ENCODE assay signal across 9 cellular contexts in the genomic region with DNA sequence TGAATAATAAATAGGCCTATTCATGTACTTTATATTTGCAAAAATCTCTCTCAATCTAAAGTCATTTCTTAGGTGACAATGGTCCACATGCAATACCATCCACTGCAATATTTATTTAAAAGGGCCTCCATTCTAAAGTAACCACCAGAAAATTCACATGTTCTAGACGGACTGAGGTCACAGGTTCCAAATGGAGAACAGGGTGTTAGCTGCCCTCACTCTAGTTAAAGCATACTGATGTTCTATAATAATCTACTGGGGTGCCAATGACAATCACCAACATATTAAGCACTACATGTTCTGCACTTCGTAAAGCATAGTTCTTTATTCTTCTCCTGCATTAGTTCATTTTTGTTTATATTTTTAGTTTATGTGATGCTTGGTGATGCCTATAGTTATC. TPM values are rescaled to one million over a fixed set of nuclear protein-coding genes. Genes with fewer than 3 reads are reported as not detected.
DNase-seq lines count a peak whose midpoint lies in the region; ATAC-seq and TF ChIP-seq lines count a peak whose summit lies in the region.
"Had no signal": no experiment of that assay in that cellular context is flagged by ENCODE, and none has a peak within 500 bp of the region (broad histone marks: within the 10 kb centered on the region; RNA-seq: fewer than 3 reads in every experiment).

No MANE protein-coding gene starts in this region.

- no peaks in the 10 kb centered on the region for H3K9me2 ChIP-seq in OCI-LY1 (ENCODE audit: low read depth, low read length)

- no peaks in the 10 kb centered on the region for H3F3A ChIP-seq in OCI-LY1 (ENCODE audit: insufficient read depth, low read length)

- peak overlapping the region; percentile 23; the same call in 1 of the 2 replicates for H3K27ac ChIP-seq in DND-41 (ENCODE audit: low read length)
- no peak overlapping the region for H3K27ac ChIP-seq in OCI-LY1 (ENCODE audit: low read depth, low read length, poor library complexity, severe bottlenecking)
- no peak overlapping the region for H3K27ac ChIP-seq in ectodermal cell (ENCODE audit: insufficient read depth, low read depth, low read length, poor library complexity, severe bottlenecking)

- H4K20me1 ChIP-seq in DND-41 (ENCODE audit: insufficient read depth, low read length), result peaks cover 40% of the 10 kb centered on the region
- no peaks in the 10 kb centered on the region for H4K20me1 ChIP-seq in OCI-LY1 (ENCODE audit: insufficient read depth, low read length)

- ATAC-seq in DND-41 (ENCODE audit: insufficient read depth, low read depth), result no peak

- peak overlapping the region; percentile 75 for H3K9ac ChIP-seq in DND-41 (ENCODE audit: low read depth, low read length)
- H3K9ac ChIP-seq in OCI-LY1 (ENCODE audit: low read length), result peak overlapping the region; percentile 100

- H3K27me3 ChIP-seq in DND-41 (ENCODE audit: insufficient read depth, low read length, poor library complexity) (no peaks in the 10 kb centered on the region), OCI-LY1 (ENCODE audit: insufficient read depth, low read length) (no peaks in the 10 kb centered on the region), ectodermal cell (ENCODE audit: control insufficient read depth, insufficient read depth, low read length, poor library complexity, severe bottlenecking) (no peaks in the 10 kb centered on the region), neuron (ENCODE audit: insufficient read depth, low read length) (no peaks in the 10 kb centered on the region)

- TF ChIP-seq CTCF in DND-41 (IDR thresholded peaks at IDR 0.05; ENCODE audit: borderline replicate concordance, extremely low read depth, low read length, poor library complexity, severe bottlenecking) (no peak), OCI-LY1 (IDR thresholded peaks at IDR 0.05; ENCODE audit: low read length) (no peak)

- H2AFZ ChIP-seq in DND-41 (ENCODE audit: low read depth, low read length), result no peak overlapping the region
- H2AFZ ChIP-seq in OCI-LY1 (ENCODE audit: low read length), result no peak overlapping the region
- no peak overlapping the region for H2AFZ ChIP-seq in neuron (ENCODE audit: low read depth, low read length)

- H3K36me3 ChIP-seq in DND-41 (ENCODE audit: insufficient read depth, low read length) (peaks cover 30% of the 10 kb centered on the region), OCI-LY1 (ENCODE audit: insufficient read depth, low read length) (peaks cover 15% of the 10 kb centered on the region), ectodermal cell (ENCODE audit: control insufficient read depth, insufficient read depth, low read length) (peaks cover 5% of the 10 kb centered on the region), neuron (ENCODE audit: insufficient read depth, low read length) (peaks cover 15% of the 10 kb centered on the region)

- H3K4me1 ChIP-seq in DND-41 (ENCODE audit: insufficient read depth, low read length) (peaks cover 66% of the 10 kb centered on the region), OCI-LY1 (ENCODE audit: insufficient read depth, low read length, severe bottlenecking) (peaks cover 33% of the 10 kb centered on the region), ectodermal cell (ENCODE audit: control insufficient read depth, insufficient read depth, low read length) (peaks cover 6% of the 10 kb centered on the region), neuron (ENCODE audit: insufficient read depth, low read length) (peaks cover 15% of the 10 kb centered on the region)

- H3K9me3 ChIP-seq in DND-41 (ENCODE audit: insufficient read depth, low read length, severe bottlenecking), result no peaks in the 10 kb centered on the region
- H3K9me3 ChIP-seq in OCI-LY1 (ENCODE audit: low read length), result no peaks in the 10 kb centered on the region
- H3K9me3 ChIP-seq in ectodermal cell (ENCODE audit: control insufficient read depth, low read length), result no peaks in the 10 kb centered on the region
- no peaks in the 10 kb centered on the region for H3K9me3 ChIP-seq in neuron (ENCODE audit: low read length)

- peak overlapping the region; percentile 82 for H3K4me2 ChIP-seq in DND-41 (ENCODE audit: insufficient read depth, low read length)
- peak overlapping the region; percentile 78 for H3K4me2 ChIP-seq in OCI-LY1 (ENCODE audit: low read length)

- peak overlapping the region; percentile 67 to 79; a peak in 3 of 4 replicates for H3K4me3 ChIP-seq in DND-41 (ENCODE audit: low read depth in 1 of 2, low read length in 2 of 2)
- H3K4me3 ChIP-seq in OCI-LY1 (ENCODE audit: low read depth, low read length, poor library complexity, severe bottlenecking), result peak overlapping the region; percentile 99
- peak overlapping the region; percentile 79 for H3K4me3 ChIP-seq in ectodermal cell (ENCODE audit: insufficient read depth, low read depth, low read length)
- H3K4me3 ChIP-seq in neuron (ENCODE audit: low read length), result peak overlapping the region; percentile 99

- H3K79me2 ChIP-seq in DND-41 (ENCODE audit: insufficient read depth, low read length), result peaks cover 70% of the 10 kb centered on the region
- H3K79me2 ChIP-seq in OCI-LY1 (ENCODE audit: insufficient read depth, low read length), result peaks cover 56% of the 10 kb centered on the region

- DNase-seq in DND-41, result no peak
- no peak for DNase-seq in AG08396 (ENCODE audit: low spot score)
- no peak for DNase-seq in GM19240 (ENCODE audit: insufficient read length, low spot score)
- no peak for DNase-seq in NCI-H1417 treated with DMSO at 0.1 percent for 48 hours (lab: John Stamatoyannopoulos, UW)
- no peak for DNase-seq in NCI-H128 (lab: John Stamatoyannopoulos, UW; ENCODE audit: unreplicated experiment)
- DNase-seq: NCI-H1694 treated with DMSO at 0.1 percent for 48 hours had no signal

- WGBS in ectodermal cell, 2 experiments, result 62 to 75% methylated on average over 1 to 2 of the region's 2 CpGs

RNA-seq across cellular contexts. Expression of gene HBS1L, which starts 1.2 kb away (rescaled TPM):
- 80.2 TPM for polyA plus RNA-seq in ectodermal cell (2013, experiment 1 of 4)
- polyA plus RNA-seq in ectodermal cell (2013, experiment 2 of 4), result 89.9 TPM
- polyA plus RNA-seq in ectodermal cell (2013, experiment 3 of 4), result 68.7 TPM
- 70.9 TPM for polyA plus RNA-seq in ectodermal cell (2013, experiment 4 of 4)
